ENCODE assay signal across 1 cellular context in genomic region chr15:66153549-66154415, GRCh38.
TF ChIP-seq lines count a peak whose summit lies in the region.

No MANE protein-coding gene starts in this region.

TF ChIP-seq in WTC11, 78 proteins besides CTCF, POLR2A, EP300 and RAD21 (continued from another document):
- TF ChIP-seq PRDM15 (CRISPR knock-in tag; IDR thresholded peaks at IDR 0.05) = no peak
- TF ChIP-seq CBFB (CRISPR knock-in tag; IDR thresholded peaks at IDR 0.05; ENCODE audit: low read depth) = no peak
- TF ChIP-seq ZNF121 (CRISPR knock-in tag; IDR thresholded peaks at IDR 0.05) = no peak
- no peak for TF ChIP-seq TEAD1 (CRISPR knock-in tag; IDR thresholded peaks at IDR 0.05)
- TF ChIP-seq ZBTB43 (CRISPR knock-in tag; IDR thresholded peaks at IDR 0.05) = no peak
- no peak for TF ChIP-seq AFF4 (CRISPR knock-in tag; IDR thresholded peaks at IDR 0.05; ENCODE audit: borderline replicate concordance)
- TF ChIP-seq FOXP1 (CRISPR knock-in tag; IDR thresholded peaks at IDR 0.05; ENCODE audit: borderline replicate concordance) = no peak
- TF ChIP-seq SOX15 (CRISPR knock-in tag; IDR thresholded peaks at IDR 0.05) = no peak
- no peak for TF ChIP-seq KAT7 (CRISPR knock-in tag; IDR thresholded peaks at IDR 0.05; ENCODE audit: borderline replicate concordance)
